5 cellular contexts compared by ENCODE assay signal in the genomic region with DNA sequence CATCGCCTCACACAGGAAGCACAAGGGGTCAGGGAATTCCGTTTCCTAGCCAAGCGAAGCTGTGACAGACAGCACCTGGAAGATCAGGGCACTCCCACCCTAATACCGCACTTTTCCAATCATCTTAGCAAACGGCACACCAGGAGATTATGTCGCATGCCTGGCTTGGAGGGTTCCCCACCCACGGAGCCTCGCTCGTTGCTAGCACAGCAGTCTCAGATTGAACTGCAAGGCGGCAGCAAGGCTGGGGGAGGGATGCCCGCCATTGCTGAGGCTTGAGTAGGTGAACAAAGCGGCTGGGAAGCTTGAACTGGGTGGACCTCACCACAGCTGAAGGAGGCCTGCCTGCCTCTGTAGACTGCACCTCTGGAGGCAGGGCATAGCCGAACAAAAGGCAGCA.
"Had no signal": no experiment of that assay in that cellular context is flagged by ENCODE, and none has a peak within 500 bp of the region (broad histone marks: within the 10 kb centered on the region; RNA-seq: fewer than 3 reads in every experiment).

No MANE protein-coding gene starts in this region.

- H3K27ac ChIP-seq: GM23248 had no signal

- DNase-seq: GM23248, GOT3, H7, HFFc6, IMR-90 had no signal
